In the genomic region with DNA sequence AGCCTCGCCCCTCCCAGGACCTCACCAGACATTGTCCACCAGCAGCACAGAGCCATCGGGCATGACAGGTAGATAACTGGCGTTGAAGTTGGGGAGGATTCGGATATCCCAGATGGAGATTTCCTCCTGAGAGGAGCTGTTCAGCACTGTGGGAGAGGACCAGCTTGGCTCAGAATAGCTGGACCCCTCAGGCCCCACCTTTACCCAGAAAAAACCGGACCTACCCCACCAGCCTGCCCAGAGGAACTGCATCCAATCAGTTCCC, we compare ENCODE assay signal across 9 cellular contexts. TPM values are rescaled to one million over a fixed set of nuclear protein-coding genes. Genes with fewer than 3 reads are reported as not detected.
DNase-seq lines count a peak whose midpoint lies in the region; ATAC-seq and TF ChIP-seq lines count a peak whose summit lies in the region.
"Had no signal": no experiment of that assay in that cellular context is flagged by ENCODE, and none has a peak within 500 bp of the region (broad histone marks: within the 10 kb centered on the region; RNA-seq: fewer than 3 reads in every experiment).

No MANE protein-coding gene starts in this region.

- no peak for TF ChIP-seq CTCF in SU-DHL-6 (IDR thresholded peaks at IDR 0.05; ENCODE audit: insufficient read depth, low read length, poor library complexity, severe bottlenecking)
- no peak for TF ChIP-seq CTCF in esophagus muscularis mucosa (IDR thresholded peaks at IDR 0.05)

- H4K20me1 ChIP-seq in SU-DHL-6 (ENCODE audit: low read depth, low read length): no peaks in the 10 kb centered on the region

- peak; percentile 28 for DNase-seq in NCI-H2196 (lab: John Stamatoyannopoulos, UW; ENCODE audit: unreplicated experiment)
- DNase-seq in NCI-H2196 treated with DMSO at 0.1 percent for 48 hours (lab: John Stamatoyannopoulos, UW; ENCODE audit: unreplicated experiment): no peak
- DNase-seq in esophagus muscularis mucosa (ENCODE audit: extremely low spot score): no peak
- DNase-seq in pons (ENCODE audit: low spot score): no peak
- DNase-seq: T1000 had no signal

- H3K9ac ChIP-seq in SU-DHL-6 (ENCODE audit: low read length): peak overlapping the region; percentile 92

- TF ChIP-seq EP300 in esophagus muscularis mucosa (IDR thresholded peaks at IDR 0.05): no peak

- H3K9me3 ChIP-seq in SU-DHL-6 (ENCODE audit: insufficient read depth, low read length) (no peaks in the 10 kb centered on the region), esophagus muscularis mucosa (no peaks in the 10 kb centered on the region)

- H3K36me3 ChIP-seq in SU-DHL-6 (ENCODE audit: low read length): no peaks in the 10 kb centered on the region
- peaks cover 19 to 49% (median 40%) of the 10 kb centered on the region in 4 donors for H3K36me3 ChIP-seq in esophagus muscularis mucosa

- no peaks in the 10 kb centered on the region for H3K9me2 ChIP-seq in SU-DHL-6 (replicated peaks; ENCODE audit: insufficient read depth, low read length)

- intact Hi-C loops in esophagus muscularis mucosa (cut with DNase I): no loop called here

- no peaks in the 10 kb centered on the region for H3K27me3 ChIP-seq in SU-DHL-6 (ENCODE audit: low read length)
- H3K27me3 ChIP-seq in esophagus muscularis mucosa: no peaks in the 10 kb centered on the region

- peaks cover 44% of the 10 kb centered on the region for H3F3A ChIP-seq in SU-DHL-6 (ENCODE audit: insufficient read depth)

- H3K27ac ChIP-seq in SU-DHL-6 (ENCODE audit: low read depth, low read length): peak overlapping the region; percentile 70
- H3K27ac ChIP-seq in esophagus muscularis mucosa (replicated peaks in 1 of 4): peak overlapping the region; percentile 77 to 89 (median 83)
- peak overlapping the region in 11 of 21 experiments; percentile 7 to 97 (median 91) for H3K27ac ChIP-seq in skin epidermis

- H3K4me3 ChIP-seq in SU-DHL-6 (ENCODE audit: insufficient read depth, low read length, poor library complexity, severe bottlenecking) (peak overlapping the region; percentile 95), esophagus muscularis mucosa (peak overlapping the region in 2 of 4 donors; percentile 90 to 94), skin epidermis (peak overlapping the region in 4 of 7 experiments; percentile 88 to 99 (median 94))

- WGBS in esophagus muscularis mucosa: 72% methylated on average over 4 of the region's 5 CpGs

- no peak for TF ChIP-seq POLR2A in esophagus muscularis mucosa (IDR thresholded peaks at IDR 0.05; ENCODE audit: low read depth)

- peaks cover 17 to 56% (median 29%) of the 10 kb centered on the region in 4 donors for H3K4me1 ChIP-seq in esophagus muscularis mucosa

- ATAC-seq in HG02938 (IDR thresholded peaks at IDR 0.05; ENCODE audit: unreplicated experiment) (no peak), GM19455 (IDR thresholded peaks at IDR 0.05; ENCODE audit: unreplicated experiment) (no peak)

- H3K4me2 ChIP-seq in SU-DHL-6 (ENCODE audit: low read depth, low read length, poor library complexity, severe bottlenecking): peak overlapping the region; percentile 89

- no peak overlapping the region for H2AFZ ChIP-seq in SU-DHL-6 (ENCODE audit: low read depth, low read length, severe bottlenecking)

- peaks cover 13% of the 10 kb centered on the region for H3K79me2 ChIP-seq in SU-DHL-6 (ENCODE audit: insufficient read depth, low read length)

RNA-seq across cellular contexts. Expression of gene TRAPPC14, which starts 1.5 kb away (rescaled TPM):
- total RNA-seq in esophagus muscularis mucosa: 1 to 10 TPM; 5.5 to 8.8 (median 6.8) TPM

RNA-seq across cellular contexts. Expression of gene LAMTOR4, which starts 8.3 kb away (rescaled TPM):
- 100 to 1,000 TPM; 117 to 184 (median 152) TPM for total RNA-seq in esophagus muscularis mucosa

RNA-seq across cellular contexts. Expression of gene GAL3ST4, which starts 11.4 kb away (rescaled TPM):
- total RNA-seq in esophagus muscularis mucosa: 1 to 10 TPM; 1.6 to 7.3 (median 2.8) TPM

RNA-seq across cellular contexts. Expression of gene GPC2, which starts 20.2 kb away (rescaled TPM):
- total RNA-seq in esophagus muscularis mucosa: 1 to 10 TPM in 1 of 4 donors, under 1 TPM in 3; 0.33 to 1.0 (median 0.71) TPM

RNA-seq across cellular contexts. Expression of gene STAG3, which starts 20.7 kb away (rescaled TPM):
- total RNA-seq in esophagus muscularis mucosa: under 1 TPM in 3 of 4 donors, not detected in 1; 0.13 to 0.92 (median 0.50) TPM
